In genomic region chr1:158040323-158040722, GRCh38 we compare ENCODE assay signal across 19 cellular contexts.
"Had no signal": no experiment of that assay in that cellular context is flagged by ENCODE, and none has a peak within 500 bp of the region (broad histone marks: within the 10 kb centered on the region; RNA-seq: fewer than 3 reads in every experiment).

No MANE protein-coding gene starts in this region.

- H3K36me3 ChIP-seq: esophagus squamous epithelium, gastroesophageal sphincter, neutrophil, tibial artery, upper lobe of left lung, uterus had no signal

- H3K4me3 Mint-ChIP-seq: dendritic cell treated with granulocyte-macrophage colony-stimulating factor and Interleukin-4, amounts not matched to agents 40 ng/mL and 50 ng/mL, for 4 days; nephron progenitor cell; stimulated activated naive CD8-positive, alpha-beta T cell treated with anti-CD3 and anti-CD28 coated beads, Interleukin-15, Interleukin-2, amounts not matched to agents 100 ng/mL and 50 ng/mL, for 24 hours had no signal

- H3K27me3 ChIP-seq: esophagus squamous epithelium, gastroesophageal sphincter, tibial artery, upper lobe of left lung, uterus had no signal

- H3K27ac Mint-ChIP-seq: dendritic cell treated with granulocyte-macrophage colony-stimulating factor and Interleukin-4, amounts not matched to agents 40 ng/mL and 50 ng/mL, for 4 days; stimulated activated naive CD8-positive, alpha-beta T cell treated with anti-CD3 and anti-CD28 coated beads, Interleukin-15, Interleukin-2, amounts not matched to agents 100 ng/mL and 50 ng/mL, for 24 hours had no signal

- H3K27ac ChIP-seq: esophagus squamous epithelium, gastroesophageal sphincter, neutrophil, tibial artery, upper lobe of left lung, uterus had no signal

- DNase-seq: esophagus squamous epithelium; foreskin fibroblast; glutamatergic neuron; islet precursor cell; mammary epithelial cell; midbrain; nephron progenitor cell; posterior cingulate gyrus; small intestine; stimulated activated CD4-positive, alpha-beta T cell treated with anti-CD3 and anti-CD28 coated beads, Interleukin-12 subunit alpha, Interleukin-12 subunit beta, amount 100 ng/mL, for 4 hours; tibial artery; upper lobe of left lung; uterus had no signal

- H3K9me3 Mint-ChIP-seq: dendritic cell treated with granulocyte-macrophage colony-stimulating factor and Interleukin-4, amounts not matched to agents 40 ng/mL and 50 ng/mL, for 4 days; nephron progenitor cell; stimulated activated naive CD8-positive, alpha-beta T cell treated with anti-CD3 and anti-CD28 coated beads, Interleukin-15, Interleukin-2, amounts not matched to agents 100 ng/mL and 50 ng/mL, for 24 hours had no signal

- FAIRE-seq: colon, small intestine had no signal

- ATAC-seq: gastroesophageal sphincter, left lobe of liver had no signal

- H3K9me3 ChIP-seq: esophagus squamous epithelium, gastroesophageal sphincter, neutrophil, tibial artery, upper lobe of left lung, uterus had no signal

- H3K4me3 ChIP-seq: esophagus squamous epithelium, gastroesophageal sphincter, tibial artery, upper lobe of left lung, uterus had no signal
